27 cellular contexts compared by ENCODE assay signal in genomic region chr12:33533527-33533926, GRCh38.
"Had no signal": no experiment of that assay in that cellular context is flagged by ENCODE, and none has a peak within 500 bp of the region (broad histone marks: within the 10 kb centered on the region; RNA-seq: fewer than 3 reads in every experiment).

No MANE protein-coding gene starts in this region.

- H3K27ac ChIP-seq: colonic mucosa, epithelial cell of prostate, esophagus squamous epithelium, gastrocnemius medialis, heart right ventricle, left lung, lower lobe of right lung had no signal

- H3K9me3 ChIP-seq: colonic mucosa, esophagus squamous epithelium, gastrocnemius medialis, heart right ventricle, left lung, lower lobe of right lung had no signal

- H3K4me1 Mint-ChIP-seq: endodermal cell; naive thymus-derived CD4-positive, alpha-beta T cell had no signal

- H3K27ac Mint-ChIP-seq: dendritic cell treated with granulocyte-macrophage colony-stimulating factor and Interleukin-4, amounts not matched to agents 40 ng/mL and 50 ng/mL, for 4 days; effector memory CD8-positive, alpha-beta T cell; endodermal cell; mesothelial cell of epicardium; naive thymus-derived CD4-positive, alpha-beta T cell had no signal

- H3K36me3 Mint-ChIP-seq: mesothelial cell of epicardium; naive thymus-derived CD4-positive, alpha-beta T cell had no signal

- H3K27me3 ChIP-seq: colonic mucosa, esophagus squamous epithelium, gastrocnemius medialis, heart right ventricle, left lung had no signal

- H3K27me3 Mint-ChIP-seq: dendritic cell treated with granulocyte-macrophage colony-stimulating factor and Interleukin-4, amounts not matched to agents 40 ng/mL and 50 ng/mL, for 4 days; effector memory CD8-positive, alpha-beta T cell; naive thymus-derived CD4-positive, alpha-beta T cell had no signal

- FAIRE-seq: endometrium, islet of Langerhans, keratinocyte had no signal

- H3K9me3 Mint-ChIP-seq: dendritic cell treated with granulocyte-macrophage colony-stimulating factor and Interleukin-4, amounts not matched to agents 40 ng/mL and 50 ng/mL, for 4 days; effector memory CD8-positive, alpha-beta T cell; endodermal cell; mesothelial cell of epicardium had no signal

- H3K4me3 Mint-ChIP-seq: dendritic cell treated with granulocyte-macrophage colony-stimulating factor and Interleukin-4, amounts not matched to agents 40 ng/mL and 50 ng/mL, for 4 days; effector memory CD8-positive, alpha-beta T cell; endodermal cell; mesothelial cell of epicardium; naive thymus-derived CD4-positive, alpha-beta T cell had no signal

- H3K4me1 ChIP-seq: colonic mucosa, esophagus squamous epithelium, gastrocnemius medialis, heart right ventricle, left lung, lower lobe of right lung had no signal

- DNase-seq: colonic mucosa; cortex of kidney; effector CD8-positive, alpha-beta T cell; effector memory CD8-positive, alpha-beta T cell; endodermal cell; erythroblast; esophagus squamous epithelium; foreskin fibroblast; foreskin melanocyte; gastrocnemius medialis; glutamatergic neuron; head of caudate nucleus; heart right ventricle; hippocampal formation; left cardiac atrium; left lung; left ventricle myocardium superior; lower lobe of right lung; mesenchymal stem cell; naive thymus-derived CD4-positive, alpha-beta T cell had no signal

- H3K36me3 ChIP-seq: colonic mucosa, esophagus squamous epithelium, gastrocnemius medialis, heart right ventricle, left lung, lower lobe of right lung had no signal

- H3K4me3 ChIP-seq: colonic mucosa, esophagus squamous epithelium, gastrocnemius medialis, heart right ventricle, left lung, lower lobe of right lung had no signal

- ATAC-seq: effector memory CD8-positive, alpha-beta T cell; esophagus mucosa; gastrocnemius medialis; heart right ventricle; left cardiac atrium; left lung; left ventricle myocardium superior; lower lobe of right lung; naive thymus-derived CD4-positive, alpha-beta T cell had no signal
